Comparison of ENCODE assay signal across 12 cellular contexts in genomic region chr13:90926459-90926858, GRCh38.
"Had no signal": no experiment of that assay in that cellular context is flagged by ENCODE, and none has a peak within 500 bp of the region (broad histone marks: within the 10 kb centered on the region; RNA-seq: fewer than 3 reads in every experiment).

No MANE protein-coding gene starts in this region.

- H3K4me1 ChIP-seq: gastroesophageal sphincter, neural progenitor cell had no signal

- ATAC-seq: activated CD4-positive, CD25-positive, alpha-beta regulatory T cell treated with anti-CD3 and anti-CD28 coated beads, Interleukin-2, amount 50 U/mL, for 24 hours; gastroesophageal sphincter; stimulated activated memory B cell treated with anti-CD40 and anti-IgM and Interleukin-4, amounts not matched to agents 10 μg/mL and 1 μg/mL and 100 μg/mL, for 72 hours had no signal

- H3K36me3 ChIP-seq: gastroesophageal sphincter, neural progenitor cell had no signal

- H3K27ac ChIP-seq: dorsolateral prefrontal cortex, gastroesophageal sphincter, neural progenitor cell had no signal

- H3K9me3 ChIP-seq: gastroesophageal sphincter had no signal

- H3K27me3 ChIP-seq: dorsolateral prefrontal cortex, gastroesophageal sphincter, neural progenitor cell had no signal

- DNase-seq: activated CD4-positive, alpha-beta T cell treated with anti-CD3 and anti-CD28 coated beads, Interleukin-2, amount 50 U/mL, for 1 hour; activated CD8-positive, alpha-beta memory T cell treated with anti-CD3 and anti-CD28 coated beads for 24 hours; activated naive CD4-positive, alpha-beta T cell; aorta; dorsolateral prefrontal cortex; hypothalamus; stimulated activated CD4-positive, alpha-beta T cell treated with anti-CD3 and anti-CD28 coated beads, Interleukin-2, amount 100 ng/mL, for 48 hours had no signal

- H3K4me3 ChIP-seq: dorsolateral prefrontal cortex, gastroesophageal sphincter, lung, neural progenitor cell had no signal
